Comparison of ENCODE assay signal across 29 cellular contexts in the genomic region with DNA sequence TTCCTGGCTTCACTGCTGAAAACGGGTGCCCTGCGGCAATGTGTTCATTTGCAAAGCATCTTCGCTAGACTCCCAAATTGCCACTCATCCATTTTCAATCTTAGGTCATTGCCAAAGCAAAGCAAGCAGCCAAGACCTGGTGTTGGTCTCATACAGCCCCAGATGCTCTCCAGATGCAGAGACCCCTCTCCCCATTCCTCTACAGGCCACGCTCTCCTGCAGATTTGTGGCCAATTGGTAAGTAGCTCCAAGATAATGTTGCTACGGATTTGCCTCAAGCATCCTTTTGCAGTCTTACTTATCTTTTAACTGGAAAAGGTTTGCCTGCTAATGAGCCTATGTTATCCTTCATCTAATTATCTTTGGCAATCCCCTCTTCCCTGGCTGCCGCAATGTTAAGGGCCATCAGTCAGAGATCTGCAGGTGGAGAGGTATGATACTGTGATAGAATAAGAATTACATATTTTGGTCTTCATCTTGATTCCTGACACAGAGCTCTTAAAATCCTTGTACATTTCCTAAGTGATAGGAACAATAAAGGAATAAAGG.
"Had no signal": no experiment of that assay in that cellular context is flagged by ENCODE, and none has a peak within 500 bp of the region (broad histone marks: within the 10 kb centered on the region; RNA-seq: fewer than 3 reads in every experiment).

No MANE protein-coding gene starts in this region.

- H3K79me2 ChIP-seq: hepatocyte had no signal

- H3K9me3 ChIP-seq: gastroesophageal sphincter had no signal

- H3K27me3 Mint-ChIP-seq: activated CD4-positive, alpha-beta memory T cell treated with anti-CD3 and anti-CD28 coated beads, Interleukin-2, amount 10 ng/mL, durations not matched to agents 7 days and 5 days; activated CD4-positive, alpha-beta T cell treated with anti-CD3 and anti-CD28 coated beads for 36 hours; activated CD4-positive, alpha-beta T cell treated with anti-CD3 and anti-CD28 coated beads, Interleukin-2, amount 10 ng/mL, durations not matched to agents 24 days and 14 days; activated naive CD8-positive, alpha-beta T cell; activated T-cell treated with anti-CD3 and anti-CD28 coated beads, Interleukin-2, amount 50 U/mL, for 24 hours; effector memory CD8-positive, alpha-beta T cell had no signal

- H3K4me1 ChIP-seq: esophagus muscularis mucosa, gastroesophageal sphincter, heart right ventricle had no signal

- H3K4me3 Mint-ChIP-seq: activated CD4-positive, alpha-beta memory T cell treated with anti-CD3 and anti-CD28 coated beads, Interleukin-2, amount 10 ng/mL, durations not matched to agents 7 days and 5 days; activated CD4-positive, alpha-beta T cell treated with anti-CD3 and anti-CD28 coated beads for 36 hours; activated CD4-positive, alpha-beta T cell treated with anti-CD3 and anti-CD28 coated beads, Interleukin-2, amount 10 ng/mL, durations not matched to agents 24 days and 14 days; activated naive CD8-positive, alpha-beta T cell; activated T-cell treated with anti-CD3 and anti-CD28 coated beads, Interleukin-2, amount 50 U/mL, for 24 hours; activated T-cell treated with anti-CD3 and anti-CD28 coated beads, Interleukin-2, amount 50 U/mL, for 72 hours; effector memory CD8-positive, alpha-beta T cell had no signal

- DNase-seq: activated CD4-positive, alpha-beta memory T cell treated with anti-CD3 and anti-CD28 coated beads, Interleukin-2, amount 10 ng/mL, durations not matched to agents 7 days and 5 days; activated CD4-positive, alpha-beta T cell treated with anti-CD3 and anti-CD28 coated beads for 36 hours; activated CD4-positive, alpha-beta T cell treated with anti-CD3 and anti-CD28 coated beads, Interleukin-2, amount 10 ng/mL, durations not matched to agents 24 days and 14 days; activated CD4-positive, alpha-beta T cell treated with anti-CD3 and anti-CD28 coated beads, Interleukin-2, amount 50 U/mL, for 4 hours; activated CD4-positive, CD25-positive, alpha-beta regulatory T cell; activated CD4-positive, CD25-positive, alpha-beta regulatory T cell treated with anti-CD3 and anti-CD28 coated beads, Interleukin-2, amount 50 U/mL, for 72 hours; activated CD8-positive, alpha-beta memory T cell treated with anti-CD3 and anti-CD28 coated beads, Interleukin-2, amount 50 U/mL, for 48 hours; activated effector memory CD4-positive, alpha-beta T cell treated with Interleukin-2 at 50 U/mL for 16 hours; activated gamma-delta T cell treated with Interleukin-2 at 50 U/mL for 16 hours; activated naive CD4-positive, alpha-beta T cell treated with anti-CD3 and anti-CD28 coated beads, Interleukin-2, amount 50 U/mL, for 16 hours; activated naive CD4-positive, alpha-beta T cell treated with Interleukin-2 at 50 U/mL for 16 hours; activated T-cell treated with anti-CD3 and anti-CD28 coated beads for 4 hours; activated T-cell treated with anti-CD3 and anti-CD28 coated beads, Interleukin-2, amount 50 U/mL, for 24 hours; activated T-cell treated with anti-CD3 and anti-CD28 coated beads, Interleukin-2, amount 50 U/mL, for 72 hours; amniotic stem cell; anterior cingulate cortex; caudate nucleus; cortex of kidney; dermis blood vessel endothelial cell; effector CD4-positive, alpha-beta T cell; effector memory CD8-positive, alpha-beta T cell; erythroblast; foreskin melanocyte; heart right ventricle; T-helper 2 cell had no signal

- H3K9me3 Mint-ChIP-seq: activated T-cell treated with anti-CD3 and anti-CD28 coated beads, Interleukin-2, amount 50 U/mL, for 24 hours; effector memory CD8-positive, alpha-beta T cell had no signal

- H3K4me2 ChIP-seq: hepatocyte had no signal

- H2AFZ ChIP-seq: hepatocyte had no signal

- H3K27ac Mint-ChIP-seq: activated CD4-positive, alpha-beta memory T cell treated with anti-CD3 and anti-CD28 coated beads, Interleukin-2, amount 10 ng/mL, durations not matched to agents 7 days and 5 days; activated CD4-positive, alpha-beta T cell treated with anti-CD3 and anti-CD28 coated beads for 36 hours; activated CD4-positive, alpha-beta T cell treated with anti-CD3 and anti-CD28 coated beads, Interleukin-2, amount 10 ng/mL, durations not matched to agents 24 days and 14 days; activated naive CD8-positive, alpha-beta T cell; activated T-cell treated with anti-CD3 and anti-CD28 coated beads, Interleukin-2, amount 50 U/mL, for 24 hours; activated T-cell treated with anti-CD3 and anti-CD28 coated beads, Interleukin-2, amount 50 U/mL, for 72 hours had no signal

- H3K36me3 ChIP-seq: heart right ventricle had no signal

- H3K27me3 ChIP-seq: esophagus muscularis mucosa, gastroesophageal sphincter, heart right ventricle, hepatocyte had no signal

- H3K27ac ChIP-seq: esophagus muscularis mucosa, gastroesophageal sphincter, heart right ventricle, hepatocyte had no signal

- H3K4me3 ChIP-seq: esophagus muscularis mucosa, gastroesophageal sphincter, heart right ventricle, hepatocyte had no signal
